ENCODE assay signal across 28 cellular contexts in the genomic region with DNA sequence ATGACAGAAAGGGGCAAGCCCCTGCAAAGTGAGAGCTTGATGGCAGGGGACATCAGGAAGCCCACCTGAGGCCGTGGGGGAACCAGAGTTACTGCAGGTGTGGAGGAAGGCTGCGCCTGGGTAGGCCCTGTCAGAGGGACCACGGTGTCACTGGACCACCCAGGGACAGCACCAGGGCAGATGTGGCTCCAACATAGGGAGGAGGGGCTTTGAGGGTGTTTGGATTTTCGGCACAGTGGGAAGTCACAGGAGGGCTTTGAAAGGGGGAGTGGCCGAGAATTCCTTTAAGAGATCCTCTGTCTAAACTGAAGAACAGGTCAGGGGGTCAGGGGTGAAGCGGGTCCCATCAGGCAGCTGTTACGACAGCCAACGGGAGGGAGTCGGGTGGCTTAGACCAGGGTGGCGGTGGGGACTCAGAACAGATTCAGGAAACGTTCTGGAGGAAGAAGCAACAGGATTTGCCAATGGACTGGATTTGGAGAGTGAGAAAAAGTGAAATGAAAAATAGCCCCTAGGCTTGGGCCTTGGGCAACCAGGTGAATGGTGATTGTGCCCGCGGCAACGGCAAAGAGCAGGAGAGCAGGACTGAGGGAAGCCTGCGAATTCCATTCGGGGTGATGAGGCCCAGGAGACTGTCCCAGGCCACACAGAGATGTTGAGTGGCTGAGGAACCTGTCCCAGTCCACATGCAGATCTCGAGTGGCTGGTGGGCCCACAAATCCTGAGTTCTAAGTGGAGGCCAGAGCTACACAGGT.
"Had no signal": no experiment of that assay in that cellular context is flagged by ENCODE, and none has a peak within 500 bp of the region (broad histone marks: within the 10 kb centered on the region; RNA-seq: fewer than 3 reads in every experiment).

No MANE protein-coding gene starts in this region.

- H3K4me1 Mint-ChIP-seq: activated B cell treated with CpG ODN at 0.5 μM for 24 hours; activated naive CD8-positive, alpha-beta T cell treated with anti-CD3 and anti-CD28 coated beads, Interleukin-2, amount 10 ng/mL, durations not matched to agents 7 days and 5 days; nephron had no signal

- H3K27me3 Mint-ChIP-seq: activated B cell treated with CpG ODN at 0.5 μM for 24 hours; activated naive CD8-positive, alpha-beta T cell treated with anti-CD3 and anti-CD28 coated beads, Interleukin-2, amount 10 ng/mL, durations not matched to agents 7 days and 5 days; dendritic cell treated with granulocyte-macrophage colony-stimulating factor and Interleukin-4, amounts not matched to agents 40 ng/mL and 50 ng/mL, for 4 days had no signal

- H3K27ac ChIP-seq: left ventricle myocardium inferior, sigmoid colon, thoracic aorta, upper lobe of right lung had no signal

- H3K4me3 ChIP-seq: left ventricle myocardium inferior, sigmoid colon, smooth muscle cell, thoracic aorta, upper lobe of right lung had no signal

- H3K9me3 Mint-ChIP-seq: activated B cell treated with CpG ODN at 0.5 μM for 24 hours; activated naive CD8-positive, alpha-beta T cell treated with anti-CD3 and anti-CD28 coated beads, Interleukin-2, amount 10 ng/mL, durations not matched to agents 7 days and 5 days; dendritic cell treated with granulocyte-macrophage colony-stimulating factor and Interleukin-4, amounts not matched to agents 40 ng/mL and 50 ng/mL, for 4 days; nephron had no signal

- H3K4me1 ChIP-seq: left ventricle myocardium inferior, sigmoid colon, upper lobe of right lung had no signal

- H3K27me3 ChIP-seq: sigmoid colon, upper lobe of right lung had no signal

- H3K4me3 Mint-ChIP-seq: activated B cell treated with CpG ODN at 0.5 μM for 24 hours; activated naive CD8-positive, alpha-beta T cell treated with anti-CD3 and anti-CD28 coated beads, Interleukin-2, amount 10 ng/mL, durations not matched to agents 7 days and 5 days; activated T-cell treated with anti-CD3 and anti-CD28 coated beads, Interleukin-2, amount 50 U/mL, for 4 hours; dendritic cell treated with granulocyte-macrophage colony-stimulating factor and Interleukin-4, amounts not matched to agents 40 ng/mL and 50 ng/mL, for 4 days; nephron; T-helper 1 cell treated with Interleukin-12 subunit alpha and Interleukin-12 subunit beta and Interleukin-4 antibody, amounts not matched to agents 30 μg/mL and 1 μg/mL, for 36 hours had no signal

- H3K9me3 ChIP-seq: left ventricle myocardium inferior, sigmoid colon, thoracic aorta, upper lobe of right lung had no signal

- DNase-seq: activated B cell treated with CpG ODN at 0.5 μM for 24 hours; activated CD4-positive, alpha-beta T cell treated with anti-CD3 and anti-CD28 coated beads for 4 hours; activated CD4-positive, alpha-beta T cell treated with anti-CD3 and anti-CD28 coated beads, Interleukin-2, amount 50 U/mL, for 48 hours; activated CD8-positive, alpha-beta memory T cell treated with anti-CD3 and anti-CD28 coated beads, Interleukin-2, amount 50 U/mL, for 48 hours; activated naive CD4-positive, alpha-beta T cell treated with Interleukin-2 at 50 U/mL for 16 hours; activated naive CD8-positive, alpha-beta T cell treated with anti-CD3 and anti-CD28 coated beads, Interleukin-2, amount 10 ng/mL, durations not matched to agents 7 days and 5 days; activated T-cell treated with anti-CD3 and anti-CD28 coated beads, Interleukin-2, amount 50 U/mL, for 4 hours; amygdala; effector CD4-positive, alpha-beta T cell; erythroblast; foreskin fibroblast; kidney glomerular epithelial cell; left ventricle myocardium inferior; mammary epithelial cell; midbrain; retina; sigmoid colon; stimulated activated CD4-positive, alpha-beta T cell treated with anti-CD3 and anti-CD28 coated beads, Interleukin-15, amount 100 ng/mL, for 24 hours; stimulated activated CD4-positive, alpha-beta T cell treated with anti-CD3 and anti-CD28 coated beads, Interleukin-2, amount 100 ng/mL, for 48 hours; stimulated activated CD8-positive, alpha-beta memory T cell treated with anti-CD3 and anti-CD28 coated beads, Interleukin-4, amount 100 ng/mL, for 48 hours; stimulated activated naive CD4-positive, alpha-beta T cell treated with Interleukin-2 at 50 U/mL for 16 hours; T1000; upper lobe of right lung had no signal

- H3K27ac Mint-ChIP-seq: activated B cell treated with CpG ODN at 0.5 μM for 24 hours; activated naive CD8-positive, alpha-beta T cell treated with anti-CD3 and anti-CD28 coated beads, Interleukin-2, amount 10 ng/mL, durations not matched to agents 7 days and 5 days; dendritic cell treated with granulocyte-macrophage colony-stimulating factor and Interleukin-4, amounts not matched to agents 40 ng/mL and 50 ng/mL, for 4 days; nephron; T-helper 1 cell treated with Interleukin-12 subunit alpha and Interleukin-12 subunit beta and Interleukin-4 antibody, amounts not matched to agents 30 μg/mL and 1 μg/mL, for 36 hours had no signal

- H3K4me2 ChIP-seq: smooth muscle cell had no signal

- H3K36me3 ChIP-seq: left ventricle myocardium inferior, sigmoid colon, thoracic aorta, upper lobe of right lung had no signal

- H3K36me3 Mint-ChIP-seq: activated naive CD8-positive, alpha-beta T cell treated with anti-CD3 and anti-CD28 coated beads, Interleukin-2, amount 10 ng/mL, durations not matched to agents 7 days and 5 days had no signal
